1 cellular context compared by ENCODE assay signal in the genomic region with DNA sequence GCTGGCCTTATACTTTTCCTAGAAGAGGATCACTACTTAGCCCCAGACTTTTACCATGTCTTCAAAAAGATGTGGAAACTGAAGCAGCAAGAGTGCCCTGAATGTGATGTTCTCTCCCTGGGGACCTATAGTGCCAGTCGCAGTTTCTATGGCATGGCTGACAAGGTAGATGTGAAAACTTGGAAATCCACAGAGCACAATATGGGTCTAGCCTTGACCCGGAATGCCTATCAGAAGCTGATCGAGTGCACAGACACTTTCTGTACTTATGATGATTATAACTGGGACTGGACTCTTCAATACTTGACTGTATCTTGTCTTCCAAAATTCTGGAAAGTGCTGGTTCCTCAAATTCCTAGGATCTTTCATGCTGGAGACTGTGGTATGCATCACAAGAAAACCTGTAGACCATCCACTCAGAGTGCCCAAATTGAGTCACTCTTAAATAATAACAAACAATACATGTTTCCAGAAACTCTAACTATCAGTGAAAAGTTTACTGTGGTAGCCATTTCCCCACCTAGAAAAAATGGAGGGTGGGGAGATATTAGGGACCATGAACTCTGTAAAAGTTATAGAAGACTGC.
TF ChIP-seq lines count a peak whose summit lies in the region.

No MANE protein-coding gene starts in this region.

TF ChIP-seq in H1, 55 proteins besides CTCF, POLR2A, EP300 and RAD21:
- TF ChIP-seq JUND (IDR thresholded peaks at IDR 0.05; ENCODE audit: low read length), result no peak
- no peak for TF ChIP-seq RBBP5 (IDR thresholded peaks at IDR 0.05; ENCODE audit: borderline replicate concordance, low read depth, low read length)
- TF ChIP-seq PHF8 (conservative IDR thresholded peaks at IDR 0.05; ENCODE audit: low read depth, low read length), result no peak
- TF ChIP-seq KDM1A (IDR thresholded peaks at IDR 0.05; ENCODE audit: borderline replicate concordance, low read length), result no peak
- TF ChIP-seq MAFK (IDR thresholded peaks at IDR 0.05; ENCODE audit: low read depth, low read length), result no peak
- TF ChIP-seq NANOG (IDR thresholded peaks at IDR 0.05; ENCODE audit: insufficient read depth, low read depth, low read length, poor library complexity, severe bottlenecking), result no peak
- TF ChIP-seq CTBP2 (IDR thresholded peaks at IDR 0.05; ENCODE audit: borderline replicate concordance, insufficient read depth, insufficient read length, low read length), result no peak
- no peak for TF ChIP-seq CEBPB (IDR thresholded peaks at IDR 0.05; ENCODE audit: low read depth, low read length)
- no peak for TF ChIP-seq RFX5 (IDR thresholded peaks at IDR 0.05; ENCODE audit: borderline replicate concordance, low read depth, low read length)
- no peak for TF ChIP-seq CBX8 (IDR thresholded peaks at IDR 0.05; ENCODE audit: borderline replicate concordance, low read depth, low read length)
- TF ChIP-seq TBP (IDR thresholded peaks at IDR 0.05; ENCODE audit: low read depth, low read length), result no peak
- no peak for TF ChIP-seq POLR2AphosphoS5 (IDR thresholded peaks at IDR 0.05; ENCODE audit: low read depth, low read length)
- TF ChIP-seq, protein P1, sequence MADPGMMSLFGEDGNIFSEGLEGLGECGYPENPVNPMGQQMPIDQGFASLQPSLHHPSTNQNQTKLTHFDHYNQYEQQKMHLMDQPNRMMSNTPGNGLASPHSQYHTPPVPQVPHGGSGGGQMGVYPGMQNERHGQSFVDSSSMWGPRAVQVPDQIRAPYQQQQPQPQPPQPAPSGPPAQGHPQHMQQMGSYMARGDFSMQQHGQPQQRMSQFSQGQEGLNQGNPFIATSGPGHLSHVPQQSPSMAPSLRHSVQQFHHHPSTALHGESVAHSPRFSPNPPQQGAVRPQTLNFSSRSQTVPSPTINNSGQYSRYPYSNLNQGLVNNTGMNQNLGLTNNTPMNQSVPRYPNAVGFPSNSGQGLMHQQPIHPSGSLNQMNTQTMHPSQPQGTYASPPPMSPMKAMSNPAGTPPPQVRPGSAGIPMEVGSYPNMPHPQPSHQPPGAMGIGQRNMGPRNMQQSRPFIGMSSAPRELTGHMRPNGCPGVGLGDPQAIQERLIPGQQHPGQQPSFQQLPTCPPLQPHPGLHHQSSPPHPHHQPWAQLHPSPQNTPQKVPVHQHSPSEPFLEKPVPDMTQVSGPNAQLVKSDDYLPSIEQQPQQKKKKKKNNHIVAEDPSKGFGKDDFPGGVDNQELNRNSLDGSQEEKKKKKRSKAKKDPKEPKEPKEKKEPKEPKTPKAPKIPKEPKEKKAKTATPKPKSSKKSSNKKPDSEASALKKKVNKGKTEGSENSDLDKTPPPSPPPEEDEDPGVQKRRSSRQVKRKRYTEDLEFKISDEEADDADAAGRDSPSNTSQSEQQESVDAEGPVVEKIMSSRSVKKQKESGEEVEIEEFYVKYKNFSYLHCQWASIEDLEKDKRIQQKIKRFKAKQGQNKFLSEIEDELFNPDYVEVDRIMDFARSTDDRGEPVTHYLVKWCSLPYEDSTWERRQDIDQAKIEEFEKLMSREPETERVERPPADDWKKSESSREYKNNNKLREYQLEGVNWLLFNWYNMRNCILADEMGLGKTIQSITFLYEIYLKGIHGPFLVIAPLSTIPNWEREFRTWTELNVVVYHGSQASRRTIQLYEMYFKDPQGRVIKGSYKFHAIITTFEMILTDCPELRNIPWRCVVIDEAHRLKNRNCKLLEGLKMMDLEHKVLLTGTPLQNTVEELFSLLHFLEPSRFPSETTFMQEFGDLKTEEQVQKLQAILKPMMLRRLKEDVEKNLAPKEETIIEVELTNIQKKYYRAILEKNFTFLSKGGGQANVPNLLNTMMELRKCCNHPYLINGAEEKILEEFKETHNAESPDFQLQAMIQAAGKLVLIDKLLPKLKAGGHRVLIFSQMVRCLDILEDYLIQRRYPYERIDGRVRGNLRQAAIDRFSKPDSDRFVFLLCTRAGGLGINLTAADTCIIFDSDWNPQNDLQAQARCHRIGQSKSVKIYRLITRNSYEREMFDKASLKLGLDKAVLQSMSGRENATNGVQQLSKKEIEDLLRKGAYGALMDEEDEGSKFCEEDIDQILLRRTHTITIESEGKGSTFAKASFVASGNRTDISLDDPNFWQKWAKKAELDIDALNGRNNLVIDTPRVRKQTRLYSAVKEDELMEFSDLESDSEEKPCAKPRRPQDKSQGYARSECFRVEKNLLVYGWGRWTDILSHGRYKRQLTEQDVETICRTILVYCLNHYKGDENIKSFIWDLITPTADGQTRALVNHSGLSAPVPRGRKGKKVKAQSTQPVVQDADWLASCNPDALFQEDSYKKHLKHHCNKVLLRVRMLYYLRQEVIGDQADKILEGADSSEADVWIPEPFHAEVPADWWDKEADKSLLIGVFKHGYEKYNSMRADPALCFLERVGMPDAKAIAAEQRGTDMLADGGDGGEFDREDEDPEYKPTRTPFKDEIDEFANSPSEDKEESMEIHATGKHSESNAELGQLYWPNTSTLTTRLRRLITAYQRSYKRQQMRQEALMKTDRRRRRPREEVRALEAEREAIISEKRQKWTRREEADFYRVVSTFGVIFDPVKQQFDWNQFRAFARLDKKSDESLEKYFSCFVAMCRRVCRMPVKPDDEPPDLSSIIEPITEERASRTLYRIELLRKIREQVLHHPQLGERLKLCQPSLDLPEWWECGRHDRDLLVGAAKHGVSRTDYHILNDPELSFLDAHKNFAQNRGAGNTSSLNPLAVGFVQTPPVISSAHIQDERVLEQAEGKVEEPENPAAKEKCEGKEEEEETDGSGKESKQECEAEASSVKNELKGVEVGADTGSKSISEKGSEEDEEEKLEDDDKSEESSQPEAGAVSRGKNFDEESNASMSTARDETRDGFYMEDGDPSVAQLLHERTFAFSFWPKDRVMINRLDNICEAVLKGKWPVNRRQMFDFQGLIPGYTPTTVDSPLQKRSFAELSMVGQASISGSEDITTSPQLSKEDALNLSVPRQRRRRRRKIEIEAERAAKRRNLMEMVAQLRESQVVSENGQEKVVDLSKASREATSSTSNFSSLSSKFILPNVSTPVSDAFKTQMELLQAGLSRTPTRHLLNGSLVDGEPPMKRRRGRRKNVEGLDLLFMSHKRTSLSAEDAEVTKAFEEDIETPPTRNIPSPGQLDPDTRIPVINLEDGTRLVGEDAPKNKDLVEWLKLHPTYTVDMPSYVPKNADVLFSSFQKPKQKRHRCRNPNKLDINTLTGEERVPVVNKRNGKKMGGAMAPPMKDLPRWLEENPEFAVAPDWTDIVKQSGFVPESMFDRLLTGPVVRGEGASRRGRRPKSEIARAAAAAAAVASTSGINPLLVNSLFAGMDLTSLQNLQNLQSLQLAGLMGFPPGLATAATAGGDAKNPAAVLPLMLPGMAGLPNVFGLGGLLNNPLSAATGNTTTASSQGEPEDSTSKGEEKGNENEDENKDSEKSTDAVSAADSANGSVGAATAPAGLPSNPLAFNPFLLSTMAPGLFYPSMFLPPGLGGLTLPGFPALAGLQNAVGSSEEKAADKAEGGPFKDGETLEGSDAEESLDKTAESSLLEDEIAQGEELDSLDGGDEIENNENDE (IDR thresholded peaks at IDR 0.05; ENCODE audit: insufficient replicate concordance, low read length), result no peak
- TF ChIP-seq HDAC6 (IDR thresholded peaks at IDR 0.05; ENCODE audit: low read depth, low read length), result no peak
- TF ChIP-seq SIN3A (conservative IDR thresholded peaks at IDR 0.05 in 1 of 2, IDR thresholded peaks at IDR 0.05 in 1 of 2; ENCODE audit: low read depth in 1 of 2, low read length in 2 of 2), result no peak
- TF ChIP-seq GTF2F1 (IDR thresholded peaks at IDR 0.05; ENCODE audit: borderline replicate concordance, low read depth, low read length), result no peak
- no peak for TF ChIP-seq CREB1 (IDR thresholded peaks at IDR 0.05)
